30 cellular contexts compared by ENCODE assay signal in the genomic region with DNA sequence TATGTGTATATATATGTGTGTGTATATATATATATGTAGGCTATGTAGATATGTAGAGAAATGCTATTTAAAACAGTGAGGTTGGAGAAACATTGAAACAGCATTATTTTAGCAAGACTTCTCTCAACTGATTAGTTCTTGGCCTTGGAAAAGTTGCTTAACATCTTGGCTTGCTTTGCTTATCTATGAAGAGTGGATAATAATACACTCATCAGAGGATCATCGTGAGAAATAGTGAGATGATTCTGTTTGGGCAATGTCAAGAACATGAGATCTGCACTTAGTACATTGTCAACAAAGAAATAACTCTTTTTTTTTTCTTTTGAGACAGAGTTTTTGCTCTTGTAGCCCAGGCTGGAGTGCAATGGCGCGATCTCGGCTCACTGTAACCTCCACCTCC.
"Had no signal": no experiment of that assay in that cellular context is flagged by ENCODE, and none has a peak within 500 bp of the region (broad histone marks: within the 10 kb centered on the region; RNA-seq: fewer than 3 reads in every experiment).

No MANE protein-coding gene starts in this region.

- H3K9me3 ChIP-seq: adrenal gland, SJSA1, SK-N-SH had no signal

- H3K4me1 Mint-ChIP-seq: activated CD4-positive, alpha-beta T cell treated with anti-CD3 and anti-CD28 coated beads for 36 hours; activated naive CD4-positive, alpha-beta T cell treated with anti-CD3 and anti-CD28 coated beads, Interleukin-2, amount 50 U/mL, for 24 hours had no signal

- ATAC-seq: activated CD4-positive, alpha-beta T cell treated with anti-CD3 and anti-CD28 coated beads for 36 hours; activated CD4-positive, CD25-positive, alpha-beta regulatory T cell treated with anti-CD3 and anti-CD28 coated beads, Interleukin-2, amount 50 U/mL, for 24 hours; activated CD8-positive, alpha-beta T cell treated with anti-CD3 and anti-CD28 coated beads, Interleukin-2, amount 10 ng/mL, durations not matched to agents 7 days and 5 days; Panc1; WTC11 had no signal

- H3K4me2 ChIP-seq: SK-N-SH had no signal

- H3K9me3 Mint-ChIP-seq: activated CD4-positive, alpha-beta T cell treated with anti-CD3 and anti-CD28 coated beads, Interleukin-2, amount 10 ng/mL, durations not matched to agents 7 days and 5 days; activated naive CD4-positive, alpha-beta T cell treated with anti-CD3 and anti-CD28 coated beads, Interleukin-2, amount 50 U/mL, for 24 hours; activated T-cell treated with anti-CD3 and anti-CD28 coated beads, Interleukin-2, amount 50 U/mL, for 24 hours; T-helper 1 cell treated with Interleukin-12 subunit alpha and Interleukin-12 subunit beta and Interleukin-4 antibody, amounts not matched to agents 30 μg/mL and 1 μg/mL, for 36 hours; WTC11 had no signal

- H3K36me3 Mint-ChIP-seq: activated naive CD4-positive, alpha-beta T cell treated with anti-CD3 and anti-CD28 coated beads, Interleukin-2, amount 50 U/mL, for 24 hours; brain; WTC11 had no signal

- H3K27me3 ChIP-seq: adrenal gland, SJSA1 had no signal

- H3K9ac ChIP-seq: SK-N-SH had no signal

- H3K4me1 ChIP-seq: adrenal gland, SJSA1 had no signal

- H3K36me3 ChIP-seq: adrenal gland, SJSA1 had no signal

- DNase-seq: activated CD4-positive, alpha-beta T cell treated with anti-CD3 and anti-CD28 coated beads for 36 hours; activated CD4-positive, alpha-beta T cell treated with anti-CD3 and anti-CD28 coated beads, Interleukin-2, amount 10 ng/mL, durations not matched to agents 7 days and 5 days; activated CD4-positive, alpha-beta T cell treated with anti-CD3 and anti-CD28 coated beads, Interleukin-2, amount 50 U/mL, for 48 hours; activated CD8-positive, alpha-beta T cell treated with anti-CD3 and anti-CD28 coated beads, Interleukin-2, amount 10 ng/mL, durations not matched to agents 7 days and 5 days; activated gamma-delta T cell; activated naive CD4-positive, alpha-beta T cell treated with Interleukin-2 at 50 U/mL for 16 hours; activated T-cell treated with anti-CD3 and anti-CD28 coated beads, Interleukin-2, amount 50 U/mL, for 24 hours; adrenal gland; anterior cingulate cortex; Kasumi-1; KG1; MM.1S; MV-4-11; NCI-H1092; NCI-H1436 treated with DMSO at 0.1 percent for 48 hours; NCI-H1694 treated with DMSO at 0.1 percent for 48 hours; NCI-H2029; NCI-H345; NCI-H524 treated with DMSO at 0.1 percent for 48 hours; SHP77 treated with DMSO at 0.1 percent for 48 hours; SK-N-SH had no signal

- H3K4me3 ChIP-seq: adrenal gland, SJSA1 had no signal

- H3K27ac ChIP-seq: adrenal gland, SJSA1 had no signal

- H3K4me3 Mint-ChIP-seq: activated CD4-positive, alpha-beta T cell treated with anti-CD3 and anti-CD28 coated beads for 36 hours; activated CD4-positive, alpha-beta T cell treated with anti-CD3 and anti-CD28 coated beads, Interleukin-2, amount 10 ng/mL, durations not matched to agents 7 days and 5 days; activated CD8-positive, alpha-beta T cell treated with anti-CD3 and anti-CD28 coated beads, Interleukin-2, amount 10 ng/mL, durations not matched to agents 7 days and 5 days; activated naive CD4-positive, alpha-beta T cell treated with anti-CD3 and anti-CD28 coated beads, Interleukin-2, amount 50 U/mL, for 24 hours; activated T-cell treated with anti-CD3 and anti-CD28 coated beads, Interleukin-2, amount 50 U/mL, for 24 hours; brain; T-helper 1 cell treated with Interleukin-12 subunit alpha and Interleukin-12 subunit beta and Interleukin-4 antibody, amounts not matched to agents 30 μg/mL and 1 μg/mL, for 36 hours; T-helper 2 cell treated with Interferon-gamma antibody and Interleukin-4, amounts not matched to agents 5 μg/mL and 100 μg/mL, for 36 hours; WTC11 had no signal

- H3K27me3 Mint-ChIP-seq: activated CD4-positive, alpha-beta T cell treated with anti-CD3 and anti-CD28 coated beads for 36 hours; activated CD4-positive, alpha-beta T cell treated with anti-CD3 and anti-CD28 coated beads, Interleukin-2, amount 10 ng/mL, durations not matched to agents 7 days and 5 days; activated T-cell treated with anti-CD3 and anti-CD28 coated beads, Interleukin-2, amount 50 U/mL, for 24 hours; brain had no signal

- H3K27ac Mint-ChIP-seq: activated CD4-positive, alpha-beta T cell treated with anti-CD3 and anti-CD28 coated beads for 36 hours; activated CD4-positive, alpha-beta T cell treated with anti-CD3 and anti-CD28 coated beads, Interleukin-2, amount 10 ng/mL, durations not matched to agents 7 days and 5 days; activated CD8-positive, alpha-beta T cell treated with anti-CD3 and anti-CD28 coated beads, Interleukin-2, amount 10 ng/mL, durations not matched to agents 7 days and 5 days; activated naive CD4-positive, alpha-beta T cell treated with anti-CD3 and anti-CD28 coated beads, Interleukin-2, amount 50 U/mL, for 24 hours; activated T-cell treated with anti-CD3 and anti-CD28 coated beads, Interleukin-2, amount 50 U/mL, for 24 hours; activated T-helper 2 cell treated with anti-CD3 and anti-CD28 coated beads, Interferon-gamma antibody, Interleukin-2, Interleukin-4, amounts not matched to agents 10 μg/mL and 5 μg/mL and 100 μg/mL, durations not matched to agents 14 hours and 24 hours and 36 hours; brain; T-helper 1 cell treated with Interleukin-12 subunit alpha and Interleukin-12 subunit beta and Interleukin-4 antibody, amounts not matched to agents 30 μg/mL and 1 μg/mL, for 36 hours; T-helper 2 cell treated with Interferon-gamma antibody and Interleukin-4, amounts not matched to agents 5 μg/mL and 100 μg/mL, for 36 hours; WTC11 had no signal
